ENCODE assay signal across 9 cellular contexts in the genomic region with DNA sequence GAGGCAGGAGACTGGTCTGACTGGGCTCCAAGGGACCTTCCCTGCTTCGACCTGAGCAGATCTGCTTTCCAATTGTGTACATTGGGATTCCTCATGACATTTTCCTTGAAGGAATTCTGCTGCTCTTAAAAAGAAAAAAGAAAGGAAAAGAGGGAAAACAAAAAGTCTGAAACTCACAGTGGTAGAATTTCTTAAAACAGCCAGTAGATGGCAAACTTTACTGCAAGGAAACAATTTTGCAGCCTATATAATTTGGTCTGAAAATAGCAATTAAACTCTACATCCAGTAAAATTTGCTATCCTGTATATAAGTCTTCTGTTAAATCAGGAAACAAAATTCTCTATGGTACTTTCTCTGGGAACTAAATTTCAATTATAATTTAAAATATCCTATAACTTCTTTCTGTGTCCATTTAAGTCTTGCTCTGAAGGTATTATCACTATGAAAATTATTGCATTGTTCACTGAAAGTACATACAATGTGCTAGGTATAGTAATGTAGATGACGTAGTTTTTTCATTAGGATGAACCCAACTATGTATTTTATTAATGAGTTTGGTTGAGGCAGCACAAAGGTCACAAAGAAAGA. TPM values are rescaled to one million over a fixed set of nuclear protein-coding genes. Genes with fewer than 3 reads are reported as not detected.
A peak's percentile ranks its signal among the peaks of the same experiment; 100 is the strongest.
DNase-seq lines count a peak whose midpoint lies in the region; TF ChIP-seq lines count a peak whose summit lies in the region.
"Had no signal": no experiment of that assay in that cellular context is flagged by ENCODE, and none has a peak within 500 bp of the region (broad histone marks: within the 10 kb centered on the region; RNA-seq: fewer than 3 reads in every experiment).

No MANE protein-coding gene starts in this region.

- no peak overlapping the region for H2BK120ac ChIP-seq in H9 (ENCODE audit: low read depth, low read length, poor library complexity, severe bottlenecking)

- H3K27ac ChIP-seq in C4-2B = no peak overlapping the region
- H3K27ac ChIP-seq in H9 (ENCODE audit: insufficient read length, low read depth, low read length) = no peak overlapping the region
- H3K27ac ChIP-seq in SU-DHL-6 (ENCODE audit: low read depth, low read length) = no peak overlapping the region
- H3K27ac ChIP-seq in stomach = no peak overlapping the region
- H3K27ac ChIP-seq: skin epidermis had no signal

- H2AK5ac ChIP-seq in H9 (ENCODE audit: insufficient read length, low read length) = no peak overlapping the region

- H4K20me1 ChIP-seq in H9 (ENCODE audit: control insufficient read depth, insufficient read depth, insufficient read length) (no peaks in the 10 kb centered on the region), SU-DHL-6 (ENCODE audit: low read depth, low read length) (no peaks in the 10 kb centered on the region)

- no peak for TF ChIP-seq EP300 in stomach (IDR thresholded peaks at IDR 0.05)

- H2BK15ac ChIP-seq in H9 (ENCODE audit: low read depth, low read length) = no peak overlapping the region

- H3K27me3 Mint-ChIP-seq in H9 (ENCODE audit: low read depth) = no peaks in the 10 kb centered on the region

- H3K4ac ChIP-seq in H9 (ENCODE audit: low read depth, low read length) = no peak overlapping the region

- no peak overlapping the region for H3K4me3 Mint-ChIP-seq in H9

- no peak overlapping the region for H2BK12ac ChIP-seq in H9 (ENCODE audit: insufficient read length, low read depth, low read length)

- no peaks in the 10 kb centered on the region for H3F3A ChIP-seq in SU-DHL-6 (ENCODE audit: insufficient read depth)

- TF ChIP-seq POLR2A in stomach (IDR thresholded peaks at IDR 0.05) = no peak

- no peak overlapping the region for H2BK20ac ChIP-seq in H9 (ENCODE audit: low read depth, low read length, poor library complexity, severe bottlenecking)

- H3K9me3 ChIP-seq in H9 (ENCODE audit: control insufficient read depth, low read depth, low read length) (no peaks in the 10 kb centered on the region), SU-DHL-6 (ENCODE audit: insufficient read depth, low read length) (no peaks in the 10 kb centered on the region), stomach (no peaks in the 10 kb centered on the region)

- H3K23ac ChIP-seq in H9 (ENCODE audit: insufficient read length, low read depth, low read length) = no peak overlapping the region

- no CpG with 5 or more reads among the region's 2 CpGs for WGBS in H9 (ENCODE audit: extremely low coverage, insufficient read length, low lambda C conversion rate)
- WGBS in stomach, 5 donors = 11 to 26% (median 20%) methylated on average over 2 of the region's 2 CpGs

- H2AFZ ChIP-seq in H9 (ENCODE audit: low read length) (peak overlapping the region; percentile 99), SU-DHL-6 (ENCODE audit: low read depth, low read length, severe bottlenecking) (peak overlapping the region; percentile 21)

- peak; percentile 81 for TF ChIP-seq CTCF in C4-2B (conservative IDR thresholded peaks at IDR 0.05)
- peak; percentile 73 for TF ChIP-seq CTCF in H9 (conservative IDR thresholded peaks at IDR 0.05)
- peak; percentile 61 for TF ChIP-seq CTCF in SU-DHL-6 (IDR thresholded peaks at IDR 0.05; ENCODE audit: insufficient read depth, low read length, poor library complexity, severe bottlenecking)
- peak in 2 of 7 experiments; percentile 33 to 45 for TF ChIP-seq CTCF in stomach (IDR thresholded peaks at IDR 0.05)

- H3K4me1 ChIP-seq in H9 (ENCODE audit: insufficient read depth, low read length) = no peaks in the 10 kb centered on the region
- H3K4me1 ChIP-seq in stomach = no peaks in the 10 kb centered on the region

- H3K36me3 Mint-ChIP-seq in H9 (ENCODE audit: insufficient read depth in 1 of 3, low read depth in 3 of 3) = no peaks in the 10 kb centered on the region

- H3K4me2 ChIP-seq in H9 (ENCODE audit: insufficient read depth, insufficient read length, low read length) (no peak overlapping the region), SU-DHL-6 (ENCODE audit: low read depth, low read length, poor library complexity, severe bottlenecking) (no peak overlapping the region)

- H3K79me1 ChIP-seq in H9 (ENCODE audit: insufficient read depth, low read depth, low read length, poor library complexity, severe bottlenecking) = no peaks in the 10 kb centered on the region

- H3K18ac ChIP-seq in H9 (ENCODE audit: insufficient read length, low read depth, low read length) = no peak overlapping the region

- H3K27ac Mint-ChIP-seq in H9 = peak overlapping the region in 1 of 3 experiments; percentile 66; a peak in 1 of 7 replicates

- H3K56ac ChIP-seq in H9 (ENCODE audit: insufficient read length, low read depth, low read length) = no peak overlapping the region

- no peak overlapping the region for H4K91ac ChIP-seq in H9 (ENCODE audit: insufficient read length, low read depth, low read length)

- H3K9ac ChIP-seq in H9 (ENCODE audit: extremely low read depth, insufficient read length, low read length) (no peak overlapping the region), SU-DHL-6 (ENCODE audit: low read length) (no peak overlapping the region)

- no peaks in the 10 kb centered on the region for H3K9me3 Mint-ChIP-seq in H9

- H3T11ph ChIP-seq in H9 (ENCODE audit: low read length) = no peak overlapping the region

- H3K4me3 ChIP-seq in SU-DHL-6 (ENCODE audit: insufficient read depth, low read length, poor library complexity, severe bottlenecking) (no peak overlapping the region), H7 (ENCODE audit: insufficient read depth, low read depth, low read length) (no peak overlapping the region), stomach (no peak overlapping the region)
- H3K4me3 ChIP-seq: skin epidermis had no signal

- no peaks in the 10 kb centered on the region for H3K9me2 ChIP-seq in SU-DHL-6 (replicated peaks; ENCODE audit: insufficient read depth, low read length)

- H3K4me1 Mint-ChIP-seq in H9 = no peaks in the 10 kb centered on the region

- H4K5ac ChIP-seq in H9 (ENCODE audit: insufficient read length, low read depth, low read length) = no peak overlapping the region

- H3K14ac ChIP-seq in H9 (ENCODE audit: insufficient read depth, low read length) = no peak overlapping the region

- H3K79me2 ChIP-seq in H9 (ENCODE audit: insufficient read depth, low read length) = no peaks in the 10 kb centered on the region
- no peaks in the 10 kb centered on the region for H3K79me2 ChIP-seq in SU-DHL-6 (ENCODE audit: insufficient read depth, low read length)

- DNase-seq in H9 = no peak
- peak; percentile 21 for DNase-seq in left kidney (ENCODE audit: low read depth, low spot score)
- no peak for DNase-seq in H7
- no peak for DNase-seq in stomach
- DNase-seq in activated CD8-positive, alpha-beta memory T cell treated with anti-CD3 and anti-CD28 coated beads, Interleukin-2, amount 50 U/mL, for 48 hours = no peak
- no peak for DNase-seq in retina

- intact Hi-C loops in stomach (cut with DNase I; ENCODE audit: low total_unique reads) = no loop called here

- H2BK5ac ChIP-seq in H9 (ENCODE audit: insufficient read length, low read length) = no peak overlapping the region

- no peak overlapping the region for H4K8ac ChIP-seq in H9 (replicated peaks; ENCODE audit: insufficient read length, low read depth, low read length)

- no peaks in the 10 kb centered on the region for H3K27me3 ChIP-seq in H9 (ENCODE audit: insufficient read depth, low read length)
- no peaks in the 10 kb centered on the region for H3K27me3 ChIP-seq in SU-DHL-6 (ENCODE audit: low read length)
- no peaks in the 10 kb centered on the region for H3K27me3 ChIP-seq in H7 (ENCODE audit: control insufficient read depth, insufficient read depth, low read length)
- no peaks in the 10 kb centered on the region for H3K27me3 ChIP-seq in stomach

- H3K36me3 ChIP-seq in SU-DHL-6 (ENCODE audit: low read length) = no peaks in the 10 kb centered on the region
- no peaks in the 10 kb centered on the region for H3K36me3 ChIP-seq in H7 (replicated peaks; ENCODE audit: control insufficient read depth, insufficient read depth, low read length)
- no peaks in the 10 kb centered on the region for H3K36me3 ChIP-seq in stomach

- no peaks in the 10 kb centered on the region for H3K23me2 ChIP-seq in H9 (ENCODE audit: insufficient read length, low read depth, low read length, poor library complexity, severe bottlenecking)

RNA-seq across cellular contexts. Expression of gene CRB1, which starts 59.8 kb away (rescaled TPM):
- not detected in 2 replicates for total RNA-seq in H9 (2021)
- total RNA-seq in H7 (2014; rRNA removed; shearing (Covaris generic)) = not detected in 2 replicates
- total RNA-seq in stomach = under 1 TPM in 1 of 5 donors, not detected in 4; 0.73 TPM
- under 1 TPM in 1 of 3 donors, not detected in 2; 0.08 TPM for polyA plus RNA-seq in stomach
